12 cellular contexts compared by ENCODE assay signal in the genomic region with DNA sequence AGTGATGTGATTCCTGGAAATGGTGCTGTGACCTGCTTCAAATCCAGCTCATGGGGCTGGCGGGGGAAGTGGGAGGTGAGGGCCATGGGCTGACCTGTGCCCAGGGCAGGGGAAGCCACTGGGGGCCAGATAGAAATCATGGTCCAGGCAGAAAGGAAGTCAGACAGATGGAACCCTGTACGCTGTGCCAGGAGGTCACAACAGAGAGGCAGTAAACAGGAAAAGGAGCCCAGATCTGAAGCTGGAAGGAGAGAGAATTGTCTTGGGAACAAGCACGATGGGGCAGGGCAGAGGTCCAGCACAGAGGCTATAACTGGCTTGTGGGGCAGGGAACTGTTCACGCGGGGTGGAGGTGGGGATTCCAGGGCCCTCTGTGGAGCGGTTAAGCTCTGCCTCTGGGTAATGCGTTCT.
DNase-seq lines count a peak whose midpoint lies in the region; ATAC-seq, FAIRE-seq and TF ChIP-seq lines count a peak whose summit lies in the region.
"Had no signal": no experiment of that assay in that cellular context is flagged by ENCODE, and none has a peak within 500 bp of the region (broad histone marks: within the 10 kb centered on the region; RNA-seq: fewer than 3 reads in every experiment).

No MANE protein-coding gene starts in this region.

- H3K9me3 ChIP-seq in upper lobe of left lung = no peaks in the 10 kb centered on the region

- H3K27ac Mint-ChIP-seq in activated naive CD4-positive, alpha-beta T cell treated with anti-CD3 and anti-CD28 coated beads, Interleukin-2, amount 50 U/mL, for 72 hours = peak overlapping the region; percentile 4 to 60
- peak overlapping the region; percentile 78 for H3K27ac Mint-ChIP-seq in neural crest cell (ENCODE audit: unreplicated experiment)
- H3K27ac Mint-ChIP-seq: activated naive CD8-positive, alpha-beta T cell treated with anti-CD3 and anti-CD28 coated beads for 36 hours had no signal

- no peaks in the 10 kb centered on the region for H3K27me3 ChIP-seq in upper lobe of left lung

- FAIRE-seq in HTR-8/SVneo (lab: Jason Lieb, UNC) = no peak
- FAIRE-seq: GM12892 had no signal

- no peak for TF ChIP-seq POLR2A in upper lobe of left lung (IDR thresholded peaks at IDR 0.05)

- H3K27ac ChIP-seq in upper lobe of left lung = peak overlapping the region; percentile 1 to 56 (median 24)

- H3K4me3 Mint-ChIP-seq in neural crest cell = no peak overlapping the region
- H3K4me3 Mint-ChIP-seq: activated naive CD8-positive, alpha-beta T cell treated with anti-CD3 and anti-CD28 coated beads for 36 hours; effector memory CD8-positive, alpha-beta T cell had no signal

- WGBS in upper lobe of left lung, 2 donors = 58 to 64% methylated on average over 6 to 7 of the region's 7 CpGs

- ATAC-seq in activated naive CD4-positive, alpha-beta T cell treated with anti-CD3 and anti-CD28 coated beads, Interleukin-2, amount 50 U/mL, for 72 hours = no peak
- peak; percentile 39 to 55 for ATAC-seq in upper lobe of left lung (ENCODE audit: low FRiP score in 2 of 2)
- ATAC-seq in GM21737 (IDR thresholded peaks at IDR 0.05; ENCODE audit: unreplicated experiment) = no peak
- ATAC-seq: effector memory CD8-positive, alpha-beta T cell; HCT116 had no signal

- H3K4me1 Mint-ChIP-seq in neural crest cell = peaks cover 58% of the 10 kb centered on the region
- H3K4me1 Mint-ChIP-seq: activated naive CD8-positive, alpha-beta T cell treated with anti-CD3 and anti-CD28 coated beads for 36 hours had no signal

- H3K36me3 ChIP-seq in upper lobe of left lung = no peaks in the 10 kb centered on the region

- H3K4me3 ChIP-seq in upper lobe of left lung = no peak overlapping the region

- H3K9me3 Mint-ChIP-seq in activated naive CD4-positive, alpha-beta T cell treated with anti-CD3 and anti-CD28 coated beads, Interleukin-2, amount 50 U/mL, for 72 hours = peaks cover 0 to 5% of the 10 kb centered on the region in 2 donors
- peaks cover 5% of the 10 kb centered on the region for H3K9me3 Mint-ChIP-seq in neural crest cell
- H3K9me3 Mint-ChIP-seq: effector memory CD8-positive, alpha-beta T cell had no signal

- H3K36me3 Mint-ChIP-seq in activated naive CD4-positive, alpha-beta T cell treated with anti-CD3 and anti-CD28 coated beads, Interleukin-2, amount 50 U/mL, for 72 hours = peaks cover 12 to 26% of the 10 kb centered on the region in 2 donors
- peaks cover 28% of the 10 kb centered on the region for H3K36me3 Mint-ChIP-seq in neural crest cell (ENCODE audit: low read depth)

- peaks cover 13 to 24% (median 20%) of the 10 kb centered on the region in 4 donors for H3K4me1 ChIP-seq in upper lobe of left lung

- DNase-seq in activated naive CD4-positive, alpha-beta T cell treated with anti-CD3 and anti-CD28 coated beads, Interleukin-2, amount 50 U/mL, for 72 hours (ENCODE audit: low spot score in 2 of 2) = no peak
- DNase-seq in activated naive CD4-positive, alpha-beta T cell treated with Interleukin-2 at 50 U/mL for 16 hours = no peak
- DNase-seq in globus pallidus (ENCODE audit: low spot score) = peak; percentile 91
- no peak for DNase-seq in neural crest cell (ENCODE audit: low read depth, low spot score)
- DNase-seq in upper lobe of left lung = no peak
- no peak for DNase-seq in kidney glomerular epithelial cell (lab: John Stamatoyannopoulos, UW)
- no peak for DNase-seq in HTR-8/SVneo (ENCODE audit: insufficient read length, low spot score)
- DNase-seq: activated naive CD8-positive, alpha-beta T cell treated with anti-CD3 and anti-CD28 coated beads for 36 hours; effector memory CD8-positive, alpha-beta T cell had no signal

- TF ChIP-seq CTCF in neural crest cell (conservative IDR thresholded peaks at IDR 0.05) (no peak), upper lobe of left lung (IDR thresholded peaks at IDR 0.05) (no peak)

- peak in 1 of 4 donors; percentile 6 for TF ChIP-seq EP300 in upper lobe of left lung (IDR thresholded peaks at IDR 0.05)

- no peaks in the 10 kb centered on the region for H3K27me3 Mint-ChIP-seq in neural crest cell (ENCODE audit: low read depth)
- H3K27me3 Mint-ChIP-seq: activated naive CD8-positive, alpha-beta T cell treated with anti-CD3 and anti-CD28 coated beads for 36 hours; effector memory CD8-positive, alpha-beta T cell had no signal

Comparison
In these comparisons a context has a peak if more than half of its experiments do, and no peak if none do; other contexts are left out.
1. ATAC-seq: peak in upper lobe of left lung (2 of 2); none in activated naive CD4-positive, alpha-beta T cell treated with anti-CD3 and anti-CD28 coated beads, Interleukin-2, amount 50 U/mL, for 72 hours (0 of 2) and GM21737 (single experiment).